8 cellular contexts compared by ENCODE assay signal in the genomic region with DNA sequence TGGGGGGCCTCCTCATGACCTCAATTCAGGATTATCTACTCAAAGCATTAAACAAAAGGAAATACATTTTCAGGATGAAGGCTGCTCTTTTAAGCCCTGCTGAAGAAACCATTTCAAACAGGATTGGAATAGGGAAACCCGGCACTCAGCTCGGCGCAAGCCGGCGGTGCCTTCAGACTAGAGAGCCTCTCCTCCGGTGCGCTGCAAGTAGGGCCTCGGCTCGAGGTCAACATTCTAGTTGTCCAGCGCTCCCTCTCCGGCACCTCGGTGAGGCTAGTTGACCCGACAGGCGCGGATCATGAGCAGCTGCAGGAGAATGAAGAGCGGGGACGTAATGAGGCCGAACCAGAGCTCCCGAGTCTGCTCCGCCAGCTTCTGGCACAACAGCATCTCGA. TPM values are rescaled to one million over a fixed set of nuclear protein-coding genes. Genes with fewer than 3 reads are reported as not detected.
DNase-seq lines count a peak whose midpoint lies in the region; ATAC-seq and TF ChIP-seq lines count a peak whose summit lies in the region.

No MANE protein-coding gene starts in this region.

- ATAC-seq in IMR-90 (ENCODE audit: low read depth), result no peak
- ATAC-seq in GM21723 (IDR thresholded peaks at IDR 0.05; ENCODE audit: unreplicated experiment), result no peak

- H3K4me2 ChIP-seq in IMR-90 (ENCODE audit: low read depth, low read length), result peak overlapping the region; percentile 91

- H3K4me1 Mint-ChIP-seq in chondrocyte (ENCODE audit: low read depth), result peaks cover 58% of the 10 kb centered on the region

- WGBS in IMR-90 (ENCODE audit: extremely low coverage in 2 of 2, insufficient read length in 1 of 2), 2 experiments, result 33% methylated on average over 9 of the region's 21 CpGs; no CpG with 5 or more reads in 1 of the 2 experiments

- peaks cover 45 to 64% of the 10 kb centered on the region in 2 experiments for H3K79me1 ChIP-seq in IMR-90 (ENCODE audit: low read depth in 1 of 2, low read length in 2 of 2)

- no peaks in the 10 kb centered on the region for H3K9me3 Mint-ChIP-seq in chondrocyte (ENCODE audit: low read depth)

- DNase-seq in 8988T, result peak; percentile 47
- DNase-seq in IMR-90, result no peak
- no peak for DNase-seq in chondrocyte (ENCODE audit: low spot score)
- no peak for DNase-seq in NCI-H226
- DNase-seq in T1000 (lab: John Stamatoyannopoulos, UW), result no peak
- no peak for DNase-seq in NCI-H345 treated with DMSO at 0.1 percent for 48 hours (lab: John Stamatoyannopoulos, UW; ENCODE audit: unreplicated experiment)

- TF ChIP-seq CTCF in IMR-90 (conservative IDR thresholded peaks at IDR 0.05; ENCODE audit: low read depth, low read length) (no peak), chondrocyte (IDR thresholded peaks at IDR 0.05) (no peak)

- no peaks in the 10 kb centered on the region for H3K27me3 ChIP-seq in IMR-90 (ENCODE audit: control insufficient read depth, insufficient read depth, low read length)
- no peaks in the 10 kb centered on the region for H3K27me3 ChIP-seq in muscle layer of duodenum (ENCODE audit: low read depth, low read length)

- peak overlapping the region; percentile 19; the same call in 1 of the 2 replicates for H3K56ac ChIP-seq in IMR-90 (ENCODE audit: extremely low read depth, insufficient read depth, low read length)

- H3K14ac ChIP-seq in IMR-90 (replicated peaks; ENCODE audit: low read depth, low read length), result peak overlapping the region; percentile 66

- peak overlapping the region; percentile 91 for H3K4me3 Mint-ChIP-seq in chondrocyte (ENCODE audit: unreplicated experiment)

- H2AFZ ChIP-seq in IMR-90 (replicated peaks; ENCODE audit: low read length, poor library complexity), result peak overlapping the region; percentile 97

- CTCF ChIA-PET in IMR-90 (lab: Yijun Ruan, JAX), result no interaction called here

- no peak for TF ChIP-seq RAD21 in IMR-90 (IDR thresholded peaks at IDR 0.05; ENCODE audit: low read length)

- no peak overlapping the region for H2BK120ac ChIP-seq in IMR-90 (ENCODE audit: low read depth, low read length)

- intact Hi-C loops in IMR-90 (cut with micrococcal nuclease), result no loop called here

- no TSS peak for BruUV-seq in IMR-90 (replicated peaks; lab: Mats Ljungman, UMichigan)

- H4K8ac ChIP-seq in IMR-90 (ENCODE audit: low read depth in 2 of 2, low read length in 2 of 2), result peak overlapping the region; percentile 92 to 98

- H2BK5ac ChIP-seq in IMR-90 (ENCODE audit: low read depth, low read length, poor library complexity, severe bottlenecking), result no peak overlapping the region

- peak overlapping the region; percentile 57; the same call in 1 of the 2 replicates for H3K27ac ChIP-seq in IMR-90 (ENCODE audit: insufficient read depth, low read length)
- peak overlapping the region; percentile 69 for H3K27ac ChIP-seq in muscle layer of duodenum (ENCODE audit: low read length)

- dilution Hi-C loops in IMR-90 (cut with HindIII; ENCODE audit: low sequenced_read_pairs, unreplicated experiment), result no loop called here

- no peaks in the 10 kb centered on the region for H3K27me3 Mint-ChIP-seq in chondrocyte (ENCODE audit: low read depth)

- peak overlapping the region; percentile 97 for H2AK9ac ChIP-seq in IMR-90 (replicated peaks; ENCODE audit: low read depth, low read length, poor library complexity)

- H2AK5ac ChIP-seq in IMR-90 (ENCODE audit: low read depth, low read length), result peak overlapping the region; percentile 90

- in situ Hi-C loops in IMR-90 (cut with MboI; ENCODE audit: low sequenced_read_pairs), result no loop called here

- no peak overlapping the region for H2BK15ac ChIP-seq in IMR-90 (ENCODE audit: low read depth, low read length)

- peaks cover 4% of the 10 kb centered on the region for H3K36me3 Mint-ChIP-seq in chondrocyte (ENCODE audit: low read depth)

- H4K5ac ChIP-seq in IMR-90 (ENCODE audit: low read depth, low read length), result no peak overlapping the region

- no peak for TF ChIP-seq POLR2A in IMR-90 (IDR thresholded peaks at IDR 0.05; ENCODE audit: low read depth, low read length)

- peaks cover 9% of the 10 kb centered on the region for H4K20me1 ChIP-seq in IMR-90 (ENCODE audit: insufficient read depth, low read length)

- H3K4me3 ChIP-seq in IMR-90 (ENCODE audit: insufficient read depth, low read depth, low read length), result peak overlapping the region; percentile 93
- peak overlapping the region; percentile 84 to 98 for H3K4me3 ChIP-seq in muscle layer of duodenum (ENCODE audit: low read depth in 1 of 2, low read length in 2 of 2)

- peak overlapping the region; percentile 87 for H3K27ac Mint-ChIP-seq in chondrocyte (ENCODE audit: unreplicated experiment)

- H3K9me3 ChIP-seq in IMR-90 (ENCODE audit: control insufficient read depth, insufficient read depth, low read length) (no peaks in the 10 kb centered on the region), muscle layer of duodenum (ENCODE audit: control insufficient read depth in 1 of 2, low read length in 2 of 2) (no peaks in the 10 kb centered on the region)

- H3K18ac ChIP-seq in IMR-90 (ENCODE audit: low read depth, low read length), result no peak overlapping the region

- peak overlapping the region; percentile 98 for H3K23ac ChIP-seq in IMR-90 (ENCODE audit: low read depth, low read length)

- peak overlapping the region; percentile 75; the same call in 1 of the 2 replicates for H4K91ac ChIP-seq in IMR-90 (ENCODE audit: insufficient read depth, low read depth, low read length)

- H3K9me1 ChIP-seq in IMR-90 (ENCODE audit: insufficient read depth, low read length), result 0 out of 2 replicates have a peak, but pooled peaks cover 2% of the 10 kb centered on the region

- peak overlapping the region; percentile 89 for H3K4ac ChIP-seq in IMR-90 (ENCODE audit: low read depth, low read length)

- H3K4me1 ChIP-seq in IMR-90 (ENCODE audit: control insufficient read depth, insufficient read depth, low read length) (peaks cover 10% of the 10 kb centered on the region), muscle layer of duodenum (ENCODE audit: control insufficient read depth in 1 of 2, insufficient read depth in 2 of 2, low read length in 2 of 2) (peaks cover 21 to 60% of the 10 kb centered on the region in 2 donors)

- H3K9ac ChIP-seq in IMR-90 (ENCODE audit: low read depth, low read length), result peak overlapping the region; percentile 85

- H2BK20ac ChIP-seq in IMR-90 (ENCODE audit: low read depth, low read length), result no peak overlapping the region

- H3K36me3 ChIP-seq in IMR-90 (ENCODE audit: control insufficient read depth, insufficient read depth, low read length), result peaks cover 8% of the 10 kb centered on the region
- peaks cover 0 to 10% of the 10 kb centered on the region in 2 donors for H3K36me3 ChIP-seq in muscle layer of duodenum (ENCODE audit: control insufficient read depth in 1 of 2, insufficient read depth in 2 of 2, low read length in 2 of 2)

- POLR2A ChIA-PET in IMR-90 (lab: Charles Lee; ENCODE audit: unreplicated experiment), result interaction anchor here (0.6 kb wide), 1 partner anchor 75 kb away, joined by 4 read pairs; no protein-coding TSS in a partner anchor

TF ChIP-seq in IMR-90, 13 proteins besides CTCF, POLR2A, EP300 and RAD21 (continues in another document):
- TF ChIP-seq, protein P1, sequence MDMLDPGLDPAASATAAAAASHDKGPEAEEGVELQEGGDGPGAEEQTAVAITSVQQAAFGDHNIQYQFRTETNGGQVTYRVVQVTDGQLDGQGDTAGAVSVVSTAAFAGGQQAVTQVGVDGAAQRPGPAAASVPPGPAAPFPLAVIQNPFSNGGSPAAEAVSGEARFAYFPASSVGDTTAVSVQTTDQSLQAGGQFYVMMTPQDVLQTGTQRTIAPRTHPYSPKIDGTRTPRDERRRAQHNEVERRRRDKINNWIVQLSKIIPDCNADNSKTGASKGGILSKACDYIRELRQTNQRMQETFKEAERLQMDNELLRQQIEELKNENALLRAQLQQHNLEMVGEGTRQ (IDR thresholded peaks at IDR 0.05; ENCODE audit: low read depth, low read length), result no peak
- TF ChIP-seq MXI1 (IDR thresholded peaks at IDR 0.05; ENCODE audit: borderline replicate concordance, low read depth, low read length) (no peak), NFE2L2 (IDR thresholded peaks at IDR 0.05; ENCODE audit: low read depth, low read length) (no peak), MAZ (IDR thresholded peaks at IDR 0.05; ENCODE audit: borderline replicate concordance, low read depth, low read length) (no peak), SMC3 (IDR thresholded peaks at IDR 0.05; ENCODE audit: low read depth, low read length) (no peak), MAFK (IDR thresholded peaks at IDR 0.05; ENCODE audit: low read depth, low read length) (no peak), CHD1 (IDR thresholded peaks at IDR 0.05; ENCODE audit: low read depth, low read length) (no peak), CEBPB (IDR thresholded peaks at IDR 0.05; ENCODE audit: low read depth, low read length) (no peak)

RNA-seq across cellular contexts. Expression of a gene that starts 0.7 kb away (rescaled TPM):
- total RNA-seq in IMR-90 (2012; rRNA removed), result 18.8 and 20.8 TPM in 2 replicates
- 39.1 and 40.6 TPM in 2 replicates for polyA plus RNA-seq in IMR-90 (2012; rRNA removed)
- 37.1 and 39.7 TPM in 2 replicates for polyA plus RNA-seq in IMR-90 (2012; cell fraction: cytosol; rRNA removed)
- polyA plus RNA-seq in IMR-90 (2012; cell fraction: nucleus; rRNA removed; ENCODE audit: low replicate concordance), result 13.2 and 13.3 TPM in 2 replicates
- total RNA-seq in chondrocyte, result 34.9 to 36.8 TPM (median 36.7 TPM) in 3 replicates

RNA-seq across cellular contexts. Expression of a gene that starts 0.8 kb away (rescaled TPM):
- total RNA-seq in IMR-90 (2012; rRNA removed) (0.90 and 1.1 TPM in 2 replicates), chondrocyte (10.8 to 17.7 TPM (median 13.2 TPM) in 3 replicates)
- 10.6 and 14.0 TPM in 2 replicates for polyA plus RNA-seq in IMR-90 (2012; rRNA removed)
- 4.5 and 5.9 TPM in 2 replicates for polyA plus RNA-seq in IMR-90 (2012; cell fraction: cytosol; rRNA removed)
- 35.3 and 101 TPM in 2 replicates for polyA plus RNA-seq in IMR-90 (2012; cell fraction: nucleus; rRNA removed; ENCODE audit: low replicate concordance)

RNA-seq across cellular contexts. Expression of a gene that starts 4.2 kb away (rescaled TPM):
- total RNA-seq in IMR-90 (2012; rRNA removed), result 1.7 and 1.8 TPM in 2 replicates
- polyA plus RNA-seq in IMR-90 (2012; rRNA removed), result 5.3 and 7.1 TPM in 2 replicates
- polyA plus RNA-seq in IMR-90 (2012; cell fraction: cytosol; rRNA removed), result 5.4 and 5.8 TPM in 2 replicates
- 6.4 and 17.7 TPM in 2 replicates for polyA plus RNA-seq in IMR-90 (2012; cell fraction: nucleus; rRNA removed; ENCODE audit: low replicate concordance)
- 19.5 to 20.0 TPM (median 19.7 TPM) in 3 replicates for total RNA-seq in chondrocyte

RNA-seq across cellular contexts. Expression of a gene that starts 16.3 kb away (rescaled TPM):
- total RNA-seq in IMR-90 (2012; rRNA removed) (55.7 and 63.9 TPM in 2 replicates), chondrocyte (54.5 to 57.8 TPM (median 55.5 TPM) in 3 replicates)
- 86.7 and 107 TPM in 2 replicates for polyA plus RNA-seq in IMR-90 (2012; rRNA removed)
- 102 and 149 TPM in 2 replicates for polyA plus RNA-seq in IMR-90 (2012; cell fraction: cytosol; rRNA removed)
- 40.6 and 69.4 TPM in 2 replicates for polyA plus RNA-seq in IMR-90 (2012; cell fraction: nucleus; rRNA removed; ENCODE audit: low replicate concordance)

RNA-seq across cellular contexts. Expression of a gene that starts 16.4 kb away (rescaled TPM):
- total RNA-seq in IMR-90 (2012; rRNA removed) (9.3 and 9.4 TPM in 2 replicates), chondrocyte (40.3 to 62.6 TPM (median 41.0 TPM) in 3 replicates)
- polyA plus RNA-seq in IMR-90 (2012; rRNA removed), result 29.5 and 34.3 TPM in 2 replicates
- polyA plus RNA-seq in IMR-90 (2012; cell fraction: cytosol; rRNA removed), result 18.0 and 23.4 TPM in 2 replicates
- 171 and 370 TPM in 2 replicates for polyA plus RNA-seq in IMR-90 (2012; cell fraction: nucleus; rRNA removed; ENCODE audit: low replicate concordance)
